ENCODE assay signal across 24 cellular contexts in genomic region chr12:115353467-115353866, GRCh38.
A peak's percentile ranks its signal among the peaks of the same experiment; 100 is the strongest.
DNase-seq lines count a peak whose midpoint lies in the region; ATAC-seq, FAIRE-seq and TF ChIP-seq lines count a peak whose summit lies in the region.
"Had no signal": no experiment of that assay in that cellular context is flagged by ENCODE, and none has a peak within 500 bp of the region (broad histone marks: within the 10 kb centered on the region; RNA-seq: fewer than 3 reads in every experiment).

No MANE protein-coding gene starts in this region.

- H3K9me3 ChIP-seq in astrocyte (ENCODE audit: insufficient read depth, low read depth, low read length), result no peaks in the 10 kb centered on the region
- H3K9me3 ChIP-seq in suprapubic skin, result no peaks in the 10 kb centered on the region
- H3K9me3 ChIP-seq in Peyer's patch, result no peaks in the 10 kb centered on the region
- H3K9me3 ChIP-seq: gastroesophageal sphincter, stomach, tibial nerve had no signal

- H3K36me3 Mint-ChIP-seq in HFFc6 (ENCODE audit: low read depth), result peaks cover 5% of the 10 kb centered on the region; the same call in 1 of the 2 replicates
- no peaks in the 10 kb centered on the region for H3K36me3 Mint-ChIP-seq in astrocyte (ENCODE audit: low read depth, unreplicated experiment)

- H3K4me3 Mint-ChIP-seq in HFFc6 (peak overlapping the region; percentile 96), astrocyte (ENCODE audit: unreplicated experiment) (no peak overlapping the region)
- H3K4me3 Mint-ChIP-seq: activated T-helper 1 cell treated with anti-CD3 and anti-CD28 coated beads, Interleukin-12 subunit alpha, Interleukin-12 subunit beta, Interleukin-2, Interleukin-4 antibody, amounts not matched to agents 30 ng/mL and 10 ng/mL and 1 ng/mL, durations not matched to agents 14 hours and 24 hours and 36 hours; nephron progenitor cell; T-helper 17 cell had no signal

- DNase-seq in HFFc6 (no peak), astrocyte (ENCODE audit: low read depth) (no peak), frontal cortex (ENCODE audit: low spot score in 2 of 2) (no peak), suprapubic skin (ENCODE audit: low spot score in 2 of 2) (no peak), NCI-H345 treated with DMSO at 0.1 percent for 48 hours (lab: John Stamatoyannopoulos, UW; ENCODE audit: unreplicated experiment) (no peak), Peyer's patch (no peak)
- DNase-seq: activated CD4-positive, CD25-positive, alpha-beta regulatory T cell treated with anti-CD3 and anti-CD28 coated beads, Interleukin-2, amount 50 U/mL, for 72 hours; activated naive CD4-positive, alpha-beta T cell treated with Interleukin-2 at 50 U/mL for 16 hours; COR-L47; Kasumi-1; NCI-H146; NCI-H2107; NCI-H446 treated with DMSO at 0.1 percent for 48 hours; NCI-H774; nephron progenitor cell; stimulated activated CD4-positive, alpha-beta T cell treated with anti-CD3 and anti-CD28 coated beads, Interleukin-2, amount 100 ng/mL, for 48 hours; T-helper 17 cell had no signal

- no peak overlapping the region for H2AFZ ChIP-seq in astrocyte (ENCODE audit: low read depth, low read length)
- H2AFZ ChIP-seq: parathyroid adenoma had no signal

- peak overlapping the region; percentile 100 for H3K27ac Mint-ChIP-seq in HFFc6
- no peak overlapping the region for H3K27ac Mint-ChIP-seq in astrocyte (ENCODE audit: unreplicated experiment)
- H3K27ac Mint-ChIP-seq: nephron progenitor cell, T-helper 17 cell had no signal

- H3K27me3 ChIP-seq in astrocyte (ENCODE audit: insufficient read depth, low read length), result no peaks in the 10 kb centered on the region
- no peaks in the 10 kb centered on the region for H3K27me3 ChIP-seq in suprapubic skin
- no peaks in the 10 kb centered on the region for H3K27me3 ChIP-seq in Peyer's patch
- H3K27me3 ChIP-seq: BLaER1 treated with 17β-estradiol and CSF1 and Interleukin-3, amounts not matched to agents 10 nM and 100 nM; gastroesophageal sphincter; stomach; tibial nerve had no signal

- no peaks in the 10 kb centered on the region for H4K20me1 ChIP-seq in astrocyte (ENCODE audit: insufficient read depth, low read length)
- H4K20me1 ChIP-seq: BLaER1 treated with 17β-estradiol and CSF1 and Interleukin-3, amounts not matched to agents 10 nM and 100 nM had no signal

- no peak for TF ChIP-seq EP300 in suprapubic skin (IDR thresholded peaks at IDR 0.05)

- H3K4me1 ChIP-seq in astrocyte (ENCODE audit: insufficient read depth, low read length) (peaks cover 8% of the 10 kb centered on the region), suprapubic skin (peaks cover 29% of the 10 kb centered on the region), Peyer's patch (no peaks in the 10 kb centered on the region)
- H3K4me1 ChIP-seq: parathyroid adenoma had no signal

- FAIRE-seq in astrocyte (lab: Jason Lieb, UNC) (no peak), frontal cortex (lab: Jason Lieb, UNC) (peak; percentile 31)

- 76% methylated on average over 1 of the region's 1 CpG for WGBS in suprapubic skin

- no peak overlapping the region for H3K4me3 ChIP-seq in astrocyte (ENCODE audit: insufficient read depth, low read depth, low read length)
- H3K4me3 ChIP-seq in suprapubic skin, result no peak overlapping the region
- H3K4me3 ChIP-seq in Peyer's patch, result no peak overlapping the region
- H3K4me3 ChIP-seq: BLaER1 treated with 17β-estradiol and CSF1 and Interleukin-3, amounts not matched to agents 10 nM and 100 nM had no signal

- no peaks in the 10 kb centered on the region for H3K79me2 ChIP-seq in astrocyte (ENCODE audit: insufficient read depth, low read length)
- H3K79me2 ChIP-seq: parathyroid adenoma had no signal

- H3K27ac ChIP-seq in astrocyte (ENCODE audit: low read depth, low read length) (peak overlapping the region; percentile 98), suprapubic skin (peak overlapping the region; percentile 87), Peyer's patch (no peak overlapping the region)
- H3K27ac ChIP-seq: parathyroid adenoma had no signal

- H3K36me3 ChIP-seq in astrocyte (ENCODE audit: insufficient read depth, low read length) (no peaks in the 10 kb centered on the region), suprapubic skin (no peaks in the 10 kb centered on the region), Peyer's patch (no peaks in the 10 kb centered on the region)
- H3K36me3 ChIP-seq: BLaER1 treated with 17β-estradiol and CSF1 and Interleukin-3, amounts not matched to agents 10 nM and 100 nM; gastroesophageal sphincter; stomach; tibial nerve had no signal

- H3K9me3 Mint-ChIP-seq in HFFc6 (no peaks in the 10 kb centered on the region), astrocyte (ENCODE audit: unreplicated experiment) (no peaks in the 10 kb centered on the region)

- no peaks in the 10 kb centered on the region for H3K27me3 Mint-ChIP-seq in HFFc6 (ENCODE audit: insufficient read depth)
- H3K27me3 Mint-ChIP-seq in astrocyte (ENCODE audit: low read depth, unreplicated experiment), result peaks cover 10% of the 10 kb centered on the region
- H3K27me3 Mint-ChIP-seq: T-helper 17 cell had no signal

- TF ChIP-seq POLR2A in suprapubic skin (IDR thresholded peaks at IDR 0.05) (no peak), Peyer's patch (IDR thresholded peaks at IDR 0.05) (no peak)

- H3K4me1 Mint-ChIP-seq in HFFc6 (ENCODE audit: low read depth) (peaks cover 55% of the 10 kb centered on the region), astrocyte (ENCODE audit: low read depth, unreplicated experiment) (peaks cover 17% of the 10 kb centered on the region)
- H3K4me1 Mint-ChIP-seq: T-helper 17 cell had no signal

- ATAC-seq in HG02763 (IDR thresholded peaks at IDR 0.05; ENCODE audit: unreplicated experiment), result no peak
- ATAC-seq: T-helper 17 cell had no signal

- peak overlapping the region; percentile 95 for H3K4me2 ChIP-seq in astrocyte (ENCODE audit: low read length)

- H3K9ac ChIP-seq in astrocyte (ENCODE audit: low read length), result no peak overlapping the region
- H3K9ac ChIP-seq: parathyroid adenoma had no signal

- TF ChIP-seq CTCF in HFFc6 (IDR thresholded peaks at IDR 0.05) (no peak), astrocyte (IDR thresholded peaks at IDR 0.05; ENCODE audit: insufficient read depth, low read depth, low read length) (no peak), suprapubic skin (IDR thresholded peaks at IDR 0.05) (no peak), Peyer's patch (IDR thresholded peaks at IDR 0.05) (no peak)

Comparison
In these comparisons a context has a peak if more than half of its experiments do, and no peak if none do; other contexts are left out.
1. H3K27ac ChIP-seq: peak in astrocyte (single experiment) and suprapubic skin (single experiment); none in Peyer's patch (0 of 4).